1 cellular context compared by ENCODE assay signal in the genomic region with DNA sequence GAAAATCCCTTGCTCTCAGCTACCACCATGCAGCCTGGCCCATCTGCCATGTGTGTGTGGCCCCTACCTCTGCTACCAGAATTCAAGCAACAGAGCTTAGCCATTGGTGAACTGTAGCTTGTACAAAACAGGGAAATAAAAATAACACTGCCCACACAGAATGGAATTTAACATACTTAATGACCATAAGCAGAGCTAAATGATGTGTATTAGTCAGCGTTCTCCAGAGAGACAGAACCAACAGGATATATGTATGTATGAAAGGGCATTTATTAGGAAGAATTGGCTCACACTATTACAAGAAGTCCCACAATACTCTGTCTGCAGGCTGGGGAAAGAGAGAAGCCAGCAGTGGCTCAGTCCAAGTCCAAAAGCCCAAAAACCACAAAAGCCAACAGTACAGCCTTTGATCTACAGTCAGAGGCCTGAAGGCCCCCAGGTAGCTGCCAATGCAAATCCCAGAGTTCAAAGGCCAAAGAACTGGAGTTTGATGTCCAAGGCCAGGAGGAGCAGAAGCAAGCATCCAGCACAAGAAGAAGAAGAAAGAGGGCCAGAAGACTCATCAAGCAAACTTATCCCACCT.
TF ChIP-seq lines count a peak whose summit lies in the region.

No MANE protein-coding gene starts in this region.

TF ChIP-seq in IMR-90, 13 proteins besides CTCF, POLR2A, EP300 and RAD21 (continued from another document):
- TF ChIP-seq, protein P1, sequence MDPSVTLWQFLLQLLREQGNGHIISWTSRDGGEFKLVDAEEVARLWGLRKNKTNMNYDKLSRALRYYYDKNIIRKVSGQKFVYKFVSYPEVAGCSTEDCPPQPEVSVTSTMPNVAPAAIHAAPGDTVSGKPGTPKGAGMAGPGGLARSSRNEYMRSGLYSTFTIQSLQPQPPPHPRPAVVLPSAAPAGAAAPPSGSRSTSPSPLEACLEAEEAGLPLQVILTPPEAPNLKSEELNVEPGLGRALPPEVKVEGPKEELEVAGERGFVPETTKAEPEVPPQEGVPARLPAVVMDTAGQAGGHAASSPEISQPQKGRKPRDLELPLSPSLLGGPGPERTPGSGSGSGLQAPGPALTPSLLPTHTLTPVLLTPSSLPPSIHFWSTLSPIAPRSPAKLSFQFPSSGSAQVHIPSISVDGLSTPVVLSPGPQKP (IDR thresholded peaks at IDR 0.05; ENCODE audit: borderline replicate concordance, low read depth, low read length), result no peak
- TF ChIP-seq RFX5 (IDR thresholded peaks at IDR 0.05; ENCODE audit: low read depth, low read length) (no peak), SMC3 (IDR thresholded peaks at IDR 0.05; ENCODE audit: low read depth, low read length) (no peak), CEBPB (IDR thresholded peaks at IDR 0.05; ENCODE audit: low read depth, low read length) (no peak), MAZ (IDR thresholded peaks at IDR 0.05; ENCODE audit: borderline replicate concordance, low read depth, low read length) (no peak), NFE2L2 (IDR thresholded peaks at IDR 0.05; ENCODE audit: low read depth, low read length) (no peak), FOS (IDR thresholded peaks at IDR 0.05; ENCODE audit: low read depth, low read length) (no peak)
TF ChIP-seq in IMR-90: peak in this region for 0.
